1 cellular context compared by ENCODE assay signal in the genomic region with DNA sequence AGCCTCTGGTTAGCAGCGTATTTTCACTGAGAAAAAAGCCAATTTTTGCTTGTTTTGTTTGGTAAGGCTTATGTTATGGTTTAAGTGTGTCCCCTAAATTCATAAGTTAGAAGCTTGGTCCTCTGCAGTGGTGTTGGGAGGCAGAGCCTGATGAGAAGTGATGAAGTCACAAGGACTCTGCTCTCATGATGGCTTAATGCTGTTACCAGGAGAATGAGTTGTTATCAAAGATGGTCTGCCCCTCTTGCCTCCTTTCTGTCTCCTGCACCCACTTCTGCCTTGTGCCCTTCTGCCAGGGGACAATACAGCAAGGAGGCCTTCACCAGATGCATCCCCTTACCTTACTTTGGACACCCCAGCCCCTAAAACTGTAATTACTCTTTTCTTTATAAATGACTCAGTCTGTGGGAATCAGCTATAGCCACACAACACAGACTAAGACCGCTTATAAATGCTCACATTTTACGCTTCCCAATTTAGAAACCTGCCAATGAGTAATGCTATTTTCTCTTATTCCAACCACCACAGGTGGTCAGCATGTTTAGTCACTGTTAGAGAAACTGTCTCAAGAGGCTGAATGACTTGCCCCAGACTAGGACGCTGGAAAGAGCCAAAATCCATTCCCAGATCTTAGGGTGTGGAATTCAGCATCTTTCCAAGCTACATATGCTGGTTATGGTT.
TF ChIP-seq lines count a peak whose summit lies in the region.

No MANE protein-coding gene starts in this region.

TF ChIP-seq in WTC11, 78 proteins besides CTCF, POLR2A, EP300 and RAD21 (continued from another document):
- TF ChIP-seq, protein P1, sequence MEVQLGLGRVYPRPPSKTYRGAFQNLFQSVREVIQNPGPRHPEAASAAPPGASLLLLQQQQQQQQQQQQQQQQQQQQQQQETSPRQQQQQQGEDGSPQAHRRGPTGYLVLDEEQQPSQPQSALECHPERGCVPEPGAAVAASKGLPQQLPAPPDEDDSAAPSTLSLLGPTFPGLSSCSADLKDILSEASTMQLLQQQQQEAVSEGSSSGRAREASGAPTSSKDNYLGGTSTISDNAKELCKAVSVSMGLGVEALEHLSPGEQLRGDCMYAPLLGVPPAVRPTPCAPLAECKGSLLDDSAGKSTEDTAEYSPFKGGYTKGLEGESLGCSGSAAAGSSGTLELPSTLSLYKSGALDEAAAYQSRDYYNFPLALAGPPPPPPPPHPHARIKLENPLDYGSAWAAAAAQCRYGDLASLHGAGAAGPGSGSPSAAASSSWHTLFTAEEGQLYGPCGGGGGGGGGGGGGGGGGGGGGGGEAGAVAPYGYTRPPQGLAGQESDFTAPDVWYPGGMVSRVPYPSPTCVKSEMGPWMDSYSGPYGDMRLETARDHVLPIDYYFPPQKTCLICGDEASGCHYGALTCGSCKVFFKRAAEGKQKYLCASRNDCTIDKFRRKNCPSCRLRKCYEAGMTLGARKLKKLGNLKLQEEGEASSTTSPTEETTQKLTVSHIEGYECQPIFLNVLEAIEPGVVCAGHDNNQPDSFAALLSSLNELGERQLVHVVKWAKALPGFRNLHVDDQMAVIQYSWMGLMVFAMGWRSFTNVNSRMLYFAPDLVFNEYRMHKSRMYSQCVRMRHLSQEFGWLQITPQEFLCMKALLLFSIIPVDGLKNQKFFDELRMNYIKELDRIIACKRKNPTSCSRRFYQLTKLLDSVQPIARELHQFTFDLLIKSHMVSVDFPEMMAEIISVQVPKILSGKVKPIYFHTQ (CRISPR knock-in tag; IDR thresholded peaks at IDR 0.05), result no peak
- TF ChIP-seq, protein P2, sequence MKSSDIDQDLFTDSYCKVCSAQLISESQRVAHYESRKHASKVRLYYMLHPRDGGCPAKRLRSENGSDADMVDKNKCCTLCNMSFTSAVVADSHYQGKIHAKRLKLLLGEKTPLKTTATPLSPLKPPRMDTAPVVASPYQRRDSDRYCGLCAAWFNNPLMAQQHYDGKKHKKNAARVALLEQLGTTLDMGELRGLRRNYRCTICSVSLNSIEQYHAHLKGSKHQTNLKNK (CRISPR knock-in tag; IDR thresholded peaks at IDR 0.05), result no peak
- TF ChIP-seq SMAD4 (CRISPR knock-in tag; IDR thresholded peaks at IDR 0.05) (no peak), CREB1 (CRISPR knock-in tag; IDR thresholded peaks at IDR 0.05) (no peak), ZBTB21 (CRISPR knock-in tag; IDR thresholded peaks at IDR 0.05; ENCODE audit: borderline replicate concordance) (no peak), NFATC4 (CRISPR knock-in tag; IDR thresholded peaks at IDR 0.05) (no peak)
- TF ChIP-seq, protein P3, sequence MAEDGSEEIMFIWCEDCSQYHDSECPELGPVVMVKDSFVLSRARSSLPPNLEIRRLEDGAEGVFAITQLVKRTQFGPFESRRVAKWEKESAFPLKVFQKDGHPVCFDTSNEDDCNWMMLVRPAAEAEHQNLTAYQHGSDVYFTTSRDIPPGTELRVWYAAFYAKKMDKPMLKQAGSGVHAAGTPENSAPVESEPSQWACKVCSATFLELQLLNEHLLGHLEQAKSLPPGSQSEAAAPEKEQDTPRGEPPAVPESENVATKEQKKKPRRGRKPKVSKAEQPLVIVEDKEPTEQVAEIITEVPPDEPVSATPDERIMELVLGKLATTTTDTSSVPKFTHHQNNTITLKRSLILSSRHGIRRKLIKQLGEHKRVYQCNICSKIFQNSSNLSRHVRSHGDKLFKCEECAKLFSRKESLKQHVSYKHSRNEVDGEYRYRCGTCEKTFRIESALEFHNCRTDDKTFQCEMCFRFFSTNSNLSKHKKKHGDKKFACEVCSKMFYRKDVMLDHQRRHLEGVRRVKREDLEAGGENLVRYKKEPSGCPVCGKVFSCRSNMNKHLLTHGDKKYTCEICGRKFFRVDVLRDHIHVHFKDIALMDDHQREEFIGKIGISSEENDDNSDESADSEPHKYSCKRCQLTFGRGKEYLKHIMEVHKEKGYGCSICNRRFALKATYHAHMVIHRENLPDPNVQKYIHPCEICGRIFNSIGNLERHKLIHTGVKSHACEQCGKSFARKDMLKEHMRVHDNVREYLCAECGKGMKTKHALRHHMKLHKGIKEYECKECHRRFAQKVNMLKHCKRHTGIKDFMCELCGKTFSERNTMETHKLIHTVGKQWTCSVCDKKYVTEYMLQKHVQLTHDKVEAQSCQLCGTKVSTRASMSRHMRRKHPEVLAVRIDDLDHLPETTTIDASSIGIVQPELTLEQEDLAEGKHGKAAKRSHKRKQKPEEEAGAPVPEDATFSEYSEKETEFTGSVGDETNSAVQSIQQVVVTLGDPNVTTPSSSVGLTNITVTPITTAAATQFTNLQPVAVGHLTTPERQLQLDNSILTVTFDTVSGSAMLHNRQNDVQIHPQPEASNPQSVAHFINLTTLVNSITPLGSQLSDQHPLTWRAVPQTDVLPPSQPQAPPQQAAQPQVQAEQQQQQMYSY (CRISPR knock-in tag; IDR thresholded peaks at IDR 0.05), result no peak
TF ChIP-seq in WTC11: peak in this region for 0.
